Comparison of ENCODE assay signal across 33 cellular contexts in genomic region chr11:112971200-112971599, GRCh38. TPM values are rescaled to one million over a fixed set of nuclear protein-coding genes. Genes with fewer than 3 reads are reported as not detected.
"Had no signal": no experiment of that assay in that cellular context is flagged by ENCODE, and none has a peak within 500 bp of the region (broad histone marks: within the 10 kb centered on the region; RNA-seq: fewer than 3 reads in every experiment).

No MANE protein-coding gene starts in this region.

- H3K4me3 ChIP-seq: coronary artery, dorsolateral prefrontal cortex, esophagus muscularis mucosa, gastrocnemius medialis had no signal

- FAIRE-seq: astrocyte, bronchial epithelial cell had no signal

- H3K36me3 ChIP-seq: brain microvascular endothelial cell, esophagus muscularis mucosa, gastrocnemius medialis, WERI-Rb-1 had no signal

- DNase-seq: activated B cell treated with CpG ODN at 0.5 μM for 24 hours; activated CD4-positive, alpha-beta T cell treated with anti-CD3 and anti-CD28 coated beads for 48 hours; activated CD4-positive, alpha-beta T cell treated with anti-CD3 and anti-CD28 coated beads, Interleukin-2, amount 50 U/mL, for 1 hour; activated CD4-positive, alpha-beta T cell treated with anti-CD3 and anti-CD28 coated beads, Interleukin-2, amount 50 U/mL, for 48 hours; activated CD8-positive, alpha-beta memory T cell treated with anti-CD3 and anti-CD28 coated beads for 24 hours; activated CD8-positive, alpha-beta T cell treated with anti-CD3 and anti-CD28 coated beads for 36 hours; activated effector memory CD4-positive, alpha-beta T cell treated with Interleukin-2 at 50 U/mL for 16 hours; activated gamma-delta T cell treated with Interleukin-2 at 50 U/mL for 16 hours; activated naive CD4-positive, alpha-beta T cell treated with anti-CD3 and anti-CD28 coated beads, Interleukin-2, amount 50 U/mL, for 16 hours; activated naive CD4-positive, alpha-beta T cell treated with Interleukin-2 at 50 U/mL for 16 hours; activated T-cell treated with anti-CD3 and anti-CD28 coated beads, Interleukin-2, amount 50 U/mL, for 4 hours; amniotic stem cell; anterior cingulate cortex; brain microvascular endothelial cell; dorsolateral prefrontal cortex; effector memory CD4-positive, alpha-beta T cell; erythroblast; foreskin keratinocyte; gastrocnemius medialis; head of caudate nucleus; T-helper 17 cell; T1000; WERI-Rb-1 had no signal

- H3K4me3 Mint-ChIP-seq: activated B cell treated with CpG ODN at 0.5 μM for 24 hours; activated CD8-positive, alpha-beta T cell treated with anti-CD3 and anti-CD28 coated beads for 36 hours; activated naive CD8-positive, alpha-beta T cell; activated T-cell treated with anti-CD3 and anti-CD28 coated beads, Interleukin-2, amount 50 U/mL, for 4 hours; activated T-helper 17 cell treated with anti-CD3 and anti-CD28 coated beads, Interleukin-2, amount 50 U/mL, for 72 hours; central memory CD8-positive, alpha-beta T cell; dendritic cell treated with granulocyte-macrophage colony-stimulating factor and Interleukin-4, amounts not matched to agents 40 ng/mL and 50 ng/mL, for 4 days; T-helper 17 cell; T-helper 2 cell treated with Interferon-gamma antibody and Interleukin-4, amounts not matched to agents 5 μg/mL and 100 μg/mL, for 36 hours had no signal

- H3K36me3 Mint-ChIP-seq: activated naive CD8-positive, alpha-beta T cell had no signal

- H3K4me1 Mint-ChIP-seq: activated B cell treated with CpG ODN at 0.5 μM for 24 hours; activated T-helper 17 cell treated with anti-CD3 and anti-CD28 coated beads, Interleukin-2, amount 50 U/mL, for 72 hours; central memory CD8-positive, alpha-beta T cell; T-helper 17 cell had no signal

- H3K9me3 Mint-ChIP-seq: activated B cell treated with CpG ODN at 0.5 μM for 24 hours; activated CD8-positive, alpha-beta T cell treated with anti-CD3 and anti-CD28 coated beads for 36 hours; activated T-cell treated with anti-CD3 and anti-CD28 coated beads, Interleukin-2, amount 50 U/mL, for 4 hours; activated T-helper 17 cell treated with anti-CD3 and anti-CD28 coated beads, Interleukin-2, amount 50 U/mL, for 72 hours; central memory CD8-positive, alpha-beta T cell; dendritic cell treated with granulocyte-macrophage colony-stimulating factor and Interleukin-4, amounts not matched to agents 40 ng/mL and 50 ng/mL, for 4 days; T-helper 2 cell treated with Interferon-gamma antibody and Interleukin-4, amounts not matched to agents 5 μg/mL and 100 μg/mL, for 36 hours had no signal

- H3K9me3 ChIP-seq: esophagus muscularis mucosa, gastrocnemius medialis had no signal

- ATAC-seq: activated CD4-positive, CD25-positive, alpha-beta regulatory T cell treated with anti-CD3 and anti-CD28 coated beads, Interleukin-2, amount 50 U/mL, for 24 hours; activated CD8-positive, alpha-beta T cell treated with anti-CD3 and anti-CD28 coated beads for 36 hours; activated T-cell treated with anti-CD3 and anti-CD28 coated beads, Interleukin-2, amount 50 U/mL, for 4 hours; activated T-helper 17 cell treated with anti-CD3 and anti-CD28 coated beads, Interleukin-2, amount 50 U/mL, for 72 hours; foreskin keratinocyte; gastrocnemius medialis; T-helper 17 cell had no signal

- H3K27ac Mint-ChIP-seq: activated B cell treated with CpG ODN at 0.5 μM for 24 hours; activated CD8-positive, alpha-beta T cell treated with anti-CD3 and anti-CD28 coated beads for 36 hours; activated naive CD8-positive, alpha-beta T cell; activated T-helper 17 cell treated with anti-CD3 and anti-CD28 coated beads, Interleukin-2, amount 50 U/mL, for 72 hours; dendritic cell treated with granulocyte-macrophage colony-stimulating factor and Interleukin-4, amounts not matched to agents 40 ng/mL and 50 ng/mL, for 4 days; T-helper 17 cell; T-helper 2 cell treated with Interferon-gamma antibody and Interleukin-4, amounts not matched to agents 5 μg/mL and 100 μg/mL, for 36 hours had no signal

- H3K4me1 ChIP-seq: foreskin keratinocyte had no signal

- H3K27ac ChIP-seq: brain microvascular endothelial cell, coronary artery, esophagus muscularis mucosa, foreskin keratinocyte, gastrocnemius medialis, WERI-Rb-1 had no signal

- H3K27me3 ChIP-seq: brain microvascular endothelial cell, dorsolateral prefrontal cortex, esophagus muscularis mucosa had no signal

RNA-seq across cellular contexts. Expression of gene NCAM1, which starts 10.0 kb away (rescaled TPM):
- total RNA-seq: activated B cell treated with CpG ODN at 0.5 μM for 24 hours; activated T-helper 17 cell treated with anti-CD3 and anti-CD28 coated beads, Interleukin-2, amount 50 U/mL, for 72 hours had no signal
